Comparison of ENCODE assay signal across 18 cellular contexts in genomic region chr16:4301177-4301576, GRCh38. TPM values are rescaled to one million over a fixed set of nuclear protein-coding genes. Genes with fewer than 3 reads are reported as not detected.
DNase-seq lines count a peak whose midpoint lies in the region; ATAC-seq, FAIRE-seq and TF ChIP-seq lines count a peak whose summit lies in the region.
"Had no signal": no experiment of that assay in that cellular context is flagged by ENCODE, and none has a peak within 500 bp of the region (broad histone marks: within the 10 kb centered on the region; RNA-seq: fewer than 3 reads in every experiment).

No MANE protein-coding gene starts in this region.

- ATAC-seq in HG02763 (IDR thresholded peaks at IDR 0.05; ENCODE audit: unreplicated experiment), result no peak

- no peak overlapping the region for H3K4me3 Mint-ChIP-seq in activated naive CD4-positive, alpha-beta T cell treated with anti-CD3 and anti-CD28 coated beads for 36 hours
- H3K4me3 Mint-ChIP-seq: CD4-positive, alpha-beta T cell; IgD-negative memory B cell had no signal

- H3K18ac ChIP-seq in H1 (ENCODE audit: extremely low read depth, low read length) (no peak overlapping the region), trophoblast cell (ENCODE audit: low read length) (no peak overlapping the region)

- H2BK120ac ChIP-seq in H1 (replicated peaks; ENCODE audit: low read depth, low read length) (no peak overlapping the region), trophoblast cell (ENCODE audit: insufficient read depth, low read length, poor library complexity) (no peak overlapping the region)

- H3K27ac ChIP-seq in RWPE1, result peak overlapping the region; percentile 99
- H3K27ac ChIP-seq in H1 (ENCODE audit: low read depth, low read length), result no peak overlapping the region
- no peak overlapping the region for H3K27ac ChIP-seq in trophoblast cell (ENCODE audit: low read depth, low read length)
- H3K27ac ChIP-seq: 22Rv1; BLaER1 treated with 17β-estradiol and CSF1 and Interleukin-3, amounts not matched to agents 10 nM and 100 nM; GM23248 had no signal

- no peaks in the 10 kb centered on the region for H3K9me3 Mint-ChIP-seq in activated naive CD4-positive, alpha-beta T cell treated with anti-CD3 and anti-CD28 coated beads for 36 hours
- H3K9me3 Mint-ChIP-seq: CD4-positive, alpha-beta T cell; IgD-negative memory B cell had no signal

- WGBS in H1 (ENCODE audit: extremely low coverage in 1 of 2, insufficient coverage in 1 of 2, insufficient read length in 1 of 2, insufficient replicate concordance in 2 of 2, low coverage in 1 of 2, low lambda C conversion rate in 2 of 2, missing lambda C conversion rate in 1 of 2), 2 experiments, result 89% methylated on average over 4 of the region's 4 CpGs; no CpG with 5 or more reads in 1 of the 2 experiments
- no CpG with 5 or more reads among the region's 4 CpGs for WGBS in trophoblast cell (ENCODE audit: extremely low coverage, insufficient coverage, insufficient read length)

- H3K4me1 Mint-ChIP-seq in activated naive CD4-positive, alpha-beta T cell treated with anti-CD3 and anti-CD28 coated beads for 36 hours (ENCODE audit: low read depth), result peaks cover 4% of the 10 kb centered on the region

- no peak overlapping the region for H4K12ac ChIP-seq in trophoblast cell (ENCODE audit: low read depth, low read length)

- H3K4me2 ChIP-seq in H1 (ENCODE audit: insufficient read depth in 1 of 2, low read depth in 2 of 2, low read length in 2 of 2) (no peak overlapping the region), trophoblast cell (ENCODE audit: low read length) (no peak overlapping the region)
- H3K4me2 ChIP-seq: BLaER1 treated with 17β-estradiol and CSF1 and Interleukin-3, amounts not matched to agents 10 nM and 100 nM had no signal

- H3K27me3 ChIP-seq in H1 (replicated peaks in 1 of 4; ENCODE audit: control insufficient read depth in 3 of 4, extremely low read depth in 1 of 4, insufficient read depth in 3 of 4, low read length in 3 of 4) (no peaks in the 10 kb centered on the region), trophoblast cell (ENCODE audit: insufficient read depth, low read length) (no peaks in the 10 kb centered on the region)
- H3K27me3 ChIP-seq: BLaER1 treated with 17β-estradiol and CSF1 and Interleukin-3, amounts not matched to agents 10 nM and 100 nM had no signal

- no peak for FAIRE-seq in H1 (lab: Jason Lieb, UNC)
- FAIRE-seq: GM12891 had no signal

- H2BK12ac ChIP-seq in H1 (ENCODE audit: low read depth, low read length) (no peak overlapping the region), trophoblast cell (ENCODE audit: low read length) (peak overlapping the region; percentile 42)

- no peak overlapping the region for H3K56ac ChIP-seq in H1 (replicated peaks; ENCODE audit: insufficient read length, low read depth, low read length)

- no peaks in the 10 kb centered on the region for H3K23me2 ChIP-seq in H1 (ENCODE audit: low read depth, low read length)

- H3K36me3 Mint-ChIP-seq in activated naive CD4-positive, alpha-beta T cell treated with anti-CD3 and anti-CD28 coated beads for 36 hours (ENCODE audit: low read depth), result peaks cover 11% of the 10 kb centered on the region

- peak overlapping the region; percentile 46 for H3K27ac Mint-ChIP-seq in activated naive CD4-positive, alpha-beta T cell treated with anti-CD3 and anti-CD28 coated beads for 36 hours
- H3K27ac Mint-ChIP-seq: CD4-positive, alpha-beta T cell; IgD-negative memory B cell had no signal

- no peak overlapping the region for H2BK15ac ChIP-seq in H1 (ENCODE audit: low read length)

- CTCF ChIA-PET in activated naive CD4-positive, alpha-beta T cell treated with anti-CD3 and anti-CD28 coated beads for 36 hours (lab: Charles Lee), result interaction anchor here (0.6 to 1.2 kb wide), 4 partner anchors 10 to 29 kb away, joined by 3 to 6 read pairs (median 4); no protein-coding TSS in a partner anchor
- CTCF ChIA-PET in RWPE1 (lab: Yijun Ruan, JAX) (no interaction called here), H1 (lab: Charles Lee; ENCODE audit: partially characterized antibody) (interaction anchor here (0.6 to 10.5 kb wide), 10 partner anchors 8 to 206 kb away, joined by 3 to 132 read pairs (median 5); partner anchors contain the start of gene TFAP4)

- H3K79me2 ChIP-seq in H1 (ENCODE audit: control insufficient read depth in 1 of 2, insufficient read depth in 2 of 2, low read length in 2 of 2) (no peaks in the 10 kb centered on the region), trophoblast cell (ENCODE audit: control insufficient read depth, insufficient read depth, low read length, poor library complexity) (peaks cover 4% of the 10 kb centered on the region)

- H3K4ac ChIP-seq in H1 (replicated peaks; ENCODE audit: insufficient read length, low read depth, low read length) (no peak overlapping the region), trophoblast cell (ENCODE audit: low read depth, low read length) (no peak overlapping the region)

- no peak overlapping the region for H2AFZ ChIP-seq in H1 (ENCODE audit: low read length)
- H2AFZ ChIP-seq in trophoblast cell (ENCODE audit: insufficient read depth, low read length, poor library complexity), result no peak overlapping the region
- H2AFZ ChIP-seq: GM23248 had no signal

- H3K9me3 ChIP-seq in H1 (ENCODE audit: insufficient read depth in 2 of 2, low read depth in 1 of 2, low read length in 1 of 2), result no peaks in the 10 kb centered on the region
- H3K9me3 ChIP-seq in trophoblast cell (ENCODE audit: insufficient read depth, low read depth, low read length), result no peaks in the 10 kb centered on the region
- H3K9me3 ChIP-seq: BLaER1 treated with 17β-estradiol and CSF1 and Interleukin-3, amounts not matched to agents 10 nM and 100 nM had no signal

- POLR2A ChIA-PET in RWPE1 (lab: Yijun Ruan, JAX; ENCODE audit: low non-redundant PET), result no interaction called here
- POLR2A ChIA-PET in H1 (lab: Charles Lee; ENCODE audit: partially characterized antibody), result interaction anchor here (0.9 to 25.6 kb wide), 3 partner anchors 11 to 33 kb away, joined by 3 to 403 read pairs (median 6); partner anchors contain the start of gene TFAP4

- TF ChIP-seq RAD21 in H1 (IDR thresholded peaks at IDR 0.05 in 1 of 2, conservative IDR thresholded peaks at IDR 0.05 in 1 of 2; ENCODE audit: low read depth in 2 of 2, low read length in 2 of 2), result no peak

- TF ChIP-seq EP300 in H1 (IDR thresholded peaks at IDR 0.05; ENCODE audit: borderline replicate concordance in 1 of 2, low read depth in 2 of 2, low read length in 2 of 2), result no peak

- H3K4me1 ChIP-seq in H1 (replicated peaks in 1 of 4; ENCODE audit: control insufficient read depth in 3 of 4, insufficient read depth in 4 of 4, low read length in 3 of 4), result peaks cover 0 to 10% (median 3%) of the 10 kb centered on the region in 4 experiments; a peak in 6 of 7 replicates
- H3K4me1 ChIP-seq in trophoblast cell (ENCODE audit: control insufficient read depth in 1 of 2, insufficient read depth in 2 of 2, low read length in 2 of 2), result peaks cover 30 to 36% of the 10 kb centered on the region in 2 experiments

- no peak for DNase-seq in activated naive CD4-positive, alpha-beta T cell treated with anti-CD3 and anti-CD28 coated beads for 36 hours
- no peak for DNase-seq in activated naive CD4-positive, alpha-beta T cell treated with anti-CD3 and anti-CD28 coated beads, Interleukin-2, amount 50 U/mL, for 16 hours
- DNase-seq in RWPE1 (ENCODE audit: low spot score) (no peak), H1 (ENCODE audit: low read depth in 1 of 2, low spot score in 2 of 2) (no peak), trophoblast cell (no peak), A172 (ENCODE audit: low spot score) (no peak), NOMO-1 treated with DMSO at 0.1 percent for 48 hours (lab: John Stamatoyannopoulos, UW; ENCODE audit: unreplicated experiment) (no peak)
- DNase-seq: ACHN; CD4-positive, alpha-beta T cell; DMS79; GM23248; H7 had no signal

- H4K91ac ChIP-seq in H1 (replicated peaks; ENCODE audit: insufficient read length, low read length), result no peak overlapping the region
- peak overlapping the region; percentile 65 for H4K91ac ChIP-seq in trophoblast cell (ENCODE audit: low read depth, low read length)

- 0 out of 2 replicates have a peak overlapping the region, but pooled peaks have one; percentile 10 for H2BK5ac ChIP-seq in H1 (ENCODE audit: low read depth, low read length)
- no peak overlapping the region for H2BK5ac ChIP-seq in trophoblast cell (ENCODE audit: low read depth, low read length, poor library complexity)

- no peak overlapping the region for H3K14ac ChIP-seq in H1 (ENCODE audit: insufficient read length)
- H3K14ac ChIP-seq in trophoblast cell (ENCODE audit: low read length), result no peak overlapping the region

- H3K79me1 ChIP-seq in H1 (ENCODE audit: low read depth, low read length), result peaks cover 2% of the 10 kb centered on the region; the same call in 1 of the 2 replicates
- peaks cover 20% of the 10 kb centered on the region for H3K79me1 ChIP-seq in trophoblast cell (ENCODE audit: low read length)

- peaks cover 0 to 2% of the 10 kb centered on the region in 2 experiments for H4K20me1 ChIP-seq in H1 (replicated peaks in 1 of 2; ENCODE audit: control insufficient read depth in 1 of 2, insufficient read depth in 2 of 2, low read length in 2 of 2)

- TF ChIP-seq CTCF in RWPE1 (conservative IDR thresholded peaks at IDR 0.05; ENCODE audit: low read depth), result no peak
- no peak for TF ChIP-seq CTCF in H1 (IDR thresholded peaks at IDR 0.05; ENCODE audit: control extremely low read depth in 1 of 3, insufficient read depth in 1 of 3, low read depth in 1 of 3, low read length in 3 of 3)

- intact Hi-C loops in activated naive CD4-positive, alpha-beta T cell treated with anti-CD3 and anti-CD28 coated beads for 36 hours (cut with micrococcal nuclease), result no loop called here

- no peaks in the 10 kb centered on the region for H3K27me3 Mint-ChIP-seq in activated naive CD4-positive, alpha-beta T cell treated with anti-CD3 and anti-CD28 coated beads for 36 hours (ENCODE audit: low read depth)
- H3K27me3 Mint-ChIP-seq: CD4-positive, alpha-beta T cell; IgD-negative memory B cell had no signal

- no peak overlapping the region for H2BK20ac ChIP-seq in H1 (ENCODE audit: low read length)

- H4K5ac ChIP-seq in H1 (ENCODE audit: insufficient read length, low read depth, low read length), result no peak overlapping the region

- H2AK5ac ChIP-seq in H1 (ENCODE audit: low read depth, low read length) (no peak overlapping the region), trophoblast cell (ENCODE audit: low read length) (no peak overlapping the region)

- H3K9ac ChIP-seq in H1 (replicated peaks in 1 of 4; ENCODE audit: extremely low read depth in 1 of 4, low read depth in 3 of 4, low read length in 3 of 4) (no peak overlapping the region), trophoblast cell (ENCODE audit: low read length) (no peak overlapping the region)
- H3K9ac ChIP-seq: BLaER1 treated with 17β-estradiol and CSF1 and Interleukin-3, amounts not matched to agents 10 nM and 100 nM; GM23248 had no signal

- H3K36me3 ChIP-seq in H1 (ENCODE audit: control insufficient read depth in 2 of 4, insufficient read depth in 4 of 4, low read length in 3 of 4), result peaks cover 0 to 8% (median under 1%) of the 10 kb centered on the region in 4 experiments; a peak in 2 of 8 replicates
- peaks cover 0 to 10% of the 10 kb centered on the region in 2 experiments for H3K36me3 ChIP-seq in trophoblast cell (ENCODE audit: control insufficient read depth in 1 of 2, insufficient read depth in 2 of 2, low read length in 2 of 2)

- H4K8ac ChIP-seq in H1 (ENCODE audit: extremely low read depth, insufficient read depth, low read length) (no peak overlapping the region), trophoblast cell (ENCODE audit: low read depth, low read length) (no peak overlapping the region)

- H3K23ac ChIP-seq in H1 (ENCODE audit: insufficient read length) (no peak overlapping the region), trophoblast cell (ENCODE audit: low read length) (no peak overlapping the region)

- no peak overlapping the region for H3K4me3 ChIP-seq in H1 (ENCODE audit: extremely low read depth in 1 of 4, insufficient read depth in 2 of 4, low read depth in 3 of 4, low read length in 4 of 4)
- H3K4me3 ChIP-seq in trophoblast cell (ENCODE audit: low read depth, low read length), result no peak overlapping the region
- H3K4me3 ChIP-seq: BLaER1 treated with 17β-estradiol and CSF1 and Interleukin-3, amounts not matched to agents 10 nM and 100 nM; GM23248 had no signal

- TF ChIP-seq POLR2A in H1 (IDR thresholded peaks at IDR 0.05; ENCODE audit: control extremely low read depth in 1 of 2, low read depth in 2 of 2, low read length in 2 of 2), result no peak

RNA-seq across cellular contexts. Expression of gene GLIS2, which starts 14.7 kb away (rescaled TPM):
- total RNA-seq in activated naive CD4-positive, alpha-beta T cell treated with anti-CD3 and anti-CD28 coated beads for 36 hours, result under 1 TPM; 0.12 to 0.24 TPM
- 17.4 and 18.6 TPM in 2 replicates for total RNA-seq in H1 (2021; fragmentation: NEBNext Ultra II Directional; extraction: Animal tissue kit (Norgen Biotek cat#: 25700))
- 4.3 and 7.6 TPM in 2 replicates for polyA plus RNA-seq in H1 (2011; rRNA removed)
- polyA plus RNA-seq in H1 (2011; cell fraction: cytosol; rRNA removed), result 2.7 TPM
- 8.4 TPM for polyA plus RNA-seq in H1 (2011; cell fraction: nucleus; rRNA removed)
- 8.3 to 13.8 TPM (median 12.3 TPM) in 4 replicates for polyA plus RNA-seq in H1 (2012, experiment 1 of 2)
- polyA plus RNA-seq in H1 (2012, experiment 2 of 2), result 11.8 TPM
- 9.4 TPM for polyA plus RNA-seq in H1 (2013, experiment 1 of 2)
- polyA plus RNA-seq in H1 (2013, experiment 2 of 2), result 9.5 TPM
- polyA minus RNA-seq in H1 (2011; rRNA and poly(A)+ RNA removed), result 2.0 and 3.2 TPM in 2 replicates
- 7.0 TPM for polyA minus RNA-seq in H1 (2011; cell fraction: cytosol; rRNA and poly(A)+ RNA removed)
- polyA minus RNA-seq in H1 (2011; cell fraction: nucleus; rRNA and poly(A)+ RNA removed), result 5.7 TPM
- 22.5 and 23.2 TPM in 2 replicates for polyA plus RNA-seq in trophoblast cell (2013)
- total RNA-seq in A172 (2014; rRNA removed; shearing (Covaris generic)), result 3.2 and 5.7 TPM in 2 replicates
- total RNA-seq: CD4-positive, alpha-beta T cell had no signal
- polyA plus RNA-seq: IgD-negative memory B cell had no signal

RNA-seq across cellular contexts. Expression of gene TFAP4, which starts 28.4 kb away (rescaled TPM):
- 10 to 100 TPM; 24.0 to 27.7 TPM for total RNA-seq in activated naive CD4-positive, alpha-beta T cell treated with anti-CD3 and anti-CD28 coated beads for 36 hours
- 41.0 and 41.6 TPM in 2 replicates for total RNA-seq in H1 (2021; fragmentation: NEBNext Ultra II Directional; extraction: Animal tissue kit (Norgen Biotek cat#: 25700))
- polyA plus RNA-seq in H1 (2011; rRNA removed), result 16.1 and 21.3 TPM in 2 replicates
- polyA plus RNA-seq in H1 (2011; cell fraction: cytosol; rRNA removed), result 20.1 TPM
- 40.5 TPM for polyA plus RNA-seq in H1 (2011; cell fraction: nucleus; rRNA removed)
- 20.6 to 34.7 TPM (median 28.3 TPM) in 4 replicates for polyA plus RNA-seq in H1 (2012, experiment 1 of 2)
- polyA plus RNA-seq in H1 (2012, experiment 2 of 2), result 17.6 TPM
- polyA plus RNA-seq in H1 (2013, experiment 1 of 2), result 18.0 TPM
- polyA plus RNA-seq in H1 (2013, experiment 2 of 2), result 18.0 TPM
- polyA minus RNA-seq in H1 (2011; rRNA and poly(A)+ RNA removed), result 29.6 and 44.4 TPM in 2 replicates
- polyA minus RNA-seq in H1 (2011; cell fraction: cytosol; rRNA and poly(A)+ RNA removed), result 36.2 TPM
- 30.1 TPM for polyA minus RNA-seq in H1 (2011; cell fraction: nucleus; rRNA and poly(A)+ RNA removed)
- 4.5 and 4.6 TPM in 2 replicates for polyA plus RNA-seq in trophoblast cell (2013)
- 8.0 and 12.1 TPM in 2 replicates for total RNA-seq in A172 (2014; rRNA removed; shearing (Covaris generic))

RNA-seq across cellular contexts. Expression of gene PAM16, which starts 49.9 kb away (rescaled TPM):
- 10 to 100 TPM; 67.8 to 71.3 TPM for total RNA-seq in activated naive CD4-positive, alpha-beta T cell treated with anti-CD3 and anti-CD28 coated beads for 36 hours
- total RNA-seq in H1 (2021; fragmentation: NEBNext Ultra II Directional; extraction: Animal tissue kit (Norgen Biotek cat#: 25700)), result 78.3 and 84.4 TPM in 2 replicates
- 198 and 228 TPM in 2 replicates for polyA plus RNA-seq in H1 (2011; rRNA removed)
- polyA plus RNA-seq in H1 (2011; cell fraction: cytosol; rRNA removed), result 154 TPM
- 131 TPM for polyA plus RNA-seq in H1 (2011; cell fraction: nucleus; rRNA removed)
- polyA plus RNA-seq in H1 (2012, experiment 1 of 2), result 57.3 to 96.0 TPM (median 90.9 TPM) in 4 replicates
- polyA plus RNA-seq in H1 (2012, experiment 2 of 2), result 222 TPM
- polyA plus RNA-seq in H1 (2013, experiment 1 of 2), result 161 TPM
- polyA plus RNA-seq in H1 (2013, experiment 2 of 2), result 151 TPM
- polyA minus RNA-seq in H1 (2011; rRNA and poly(A)+ RNA removed), result 12.3 and 15.6 TPM in 2 replicates
- 31.5 TPM for polyA minus RNA-seq in H1 (2011; cell fraction: cytosol; rRNA and poly(A)+ RNA removed)
- 32.7 TPM for polyA minus RNA-seq in H1 (2011; cell fraction: nucleus; rRNA and poly(A)+ RNA removed)
- polyA plus RNA-seq in trophoblast cell (2013), result 40.6 and 45.5 TPM in 2 replicates
- 46.8 and 116 TPM in 2 replicates for total RNA-seq in A172 (2014; rRNA removed; shearing (Covaris generic))

RNA-seq across cellular contexts. Expression of gene SRL, which starts 59.3 kb away (rescaled TPM):
- total RNA-seq in activated naive CD4-positive, alpha-beta T cell treated with anti-CD3 and anti-CD28 coated beads for 36 hours, result not detected
- 0.08 TPM in 1 of 2 replicates, not detected in the other for total RNA-seq in H1 (2021; fragmentation: NEBNext Ultra II Directional; extraction: Animal tissue kit (Norgen Biotek cat#: 25700))
- 0.05 and 0.09 TPM in 2 replicates for polyA plus RNA-seq in H1 (2011; rRNA removed)
- 0.04 TPM for polyA plus RNA-seq in H1 (2011; cell fraction: cytosol; rRNA removed)
- 0.09 TPM for polyA plus RNA-seq in H1 (2011; cell fraction: nucleus; rRNA removed)
- 0.06 to 0.09 TPM (median 0.08 TPM) in 4 replicates for polyA plus RNA-seq in H1 (2012, experiment 1 of 2)
- not detected for polyA plus RNA-seq in H1 (2012, experiment 2 of 2)
- polyA plus RNA-seq in H1 (2013, experiment 1 of 2), result 0.04 TPM
- polyA plus RNA-seq in H1 (2013, experiment 2 of 2), result 0.07 TPM
- 0.05 TPM in 1 of 2 replicates, not detected in the other for polyA minus RNA-seq in H1 (2011; rRNA and poly(A)+ RNA removed)
- not detected for polyA minus RNA-seq in H1 (2011; cell fraction: cytosol; rRNA and poly(A)+ RNA removed)
- polyA minus RNA-seq in H1 (2011; cell fraction: nucleus; rRNA and poly(A)+ RNA removed), result not detected
- polyA plus RNA-seq in trophoblast cell (2013), result not detected in 2 replicates
- total RNA-seq in A172 (2014; rRNA removed; shearing (Covaris generic)), result not detected in 2 replicates
- total RNA-seq: CD4-positive, alpha-beta T cell; GM23248; H7; HT-29 had no signal
- polyA plus RNA-seq: GM23248, IgD-negative memory B cell had no signal
